In genomic region chr10:6274040-6274439, GRCh38 we compare ENCODE assay signal across 13 cellular contexts.
DNase-seq lines count a peak whose midpoint lies in the region; ATAC-seq and TF ChIP-seq lines count a peak whose summit lies in the region.
"Had no signal": no experiment of that assay in that cellular context is flagged by ENCODE, and none has a peak within 500 bp of the region (broad histone marks: within the 10 kb centered on the region; RNA-seq: fewer than 3 reads in every experiment).

No MANE protein-coding gene starts in this region.

- DNase-seq in T-helper 1 cell, result no peak
- DNase-seq in RWPE1 (ENCODE audit: low spot score), result no peak
- peak; percentile 52 for DNase-seq in fibroblast of the aortic adventitia (ENCODE audit: low read depth)
- DNase-seq in spleen, result no peak
- no peak for DNase-seq in NCI-H1930 (lab: John Stamatoyannopoulos, UW)
- no peak for DNase-seq in SJCRH30
- DNase-seq: hypothalamus, NCI-H2107, OCI-M1, T1000 had no signal

- H3K4me1 Mint-ChIP-seq in T-helper 1 cell treated with Interleukin-12 subunit alpha and Interleukin-12 subunit beta and Interleukin-4 antibody, amounts not matched to agents 30 μg/mL and 1 μg/mL, for 36 hours (ENCODE audit: low read depth), result peaks cover 65% of the 10 kb centered on the region

- CTCF ChIA-PET in RWPE1 (lab: Yijun Ruan, JAX), result interaction anchor here (0.6 kb wide), 1 partner anchor 75 kb away, joined by 6 read pairs; no protein-coding TSS in a partner anchor

- WGBS in spleen, 5 donors, result 63 to 91% (median 73%) methylated on average over 4 of the region's 4 CpGs

- H3K4me3 ChIP-seq in fibroblast of the aortic adventitia (ENCODE audit: low read depth, low read length) (no peak overlapping the region), spleen (no peak overlapping the region), SJCRH30 (no peak overlapping the region)
- H3K4me3 ChIP-seq: GM12878 had no signal

- H3K27ac Mint-ChIP-seq in T-helper 1 cell treated with Interleukin-12 subunit alpha and Interleukin-12 subunit beta and Interleukin-4 antibody, amounts not matched to agents 30 μg/mL and 1 μg/mL, for 36 hours, result peak overlapping the region; percentile 98

- H3K27ac ChIP-seq in RWPE1 (0 out of 2 replicates have a peak overlapping the region, but pooled peaks have one; percentile 15), spleen (peak overlapping the region in 6 of 8 donors; percentile 79 to 92 (median 90)), SJCRH30 (no peak overlapping the region)

- H3K4me1 ChIP-seq in spleen, result peaks cover 8 to 69% (median 38%) of the 10 kb centered on the region in 6 donors
- peaks cover 4% of the 10 kb centered on the region for H3K4me1 ChIP-seq in SJCRH30

- peaks cover 20% of the 10 kb centered on the region for H3K36me3 Mint-ChIP-seq in T-helper 1 cell treated with Interleukin-12 subunit alpha and Interleukin-12 subunit beta and Interleukin-4 antibody, amounts not matched to agents 30 μg/mL and 1 μg/mL, for 36 hours (ENCODE audit: low read depth)

- ATAC-seq in HG03469 (IDR thresholded peaks at IDR 0.05; ENCODE audit: unreplicated experiment), result no peak

- TF ChIP-seq CTCF in RWPE1 (conservative IDR thresholded peaks at IDR 0.05; ENCODE audit: low read depth) (no peak), fibroblast of the aortic adventitia (IDR thresholded peaks at IDR 0.05; ENCODE audit: insufficient read depth, low read length) (no peak), spleen (IDR thresholded peaks at IDR 0.05 in 8 of 11, conservative IDR thresholded peaks at IDR 0.05 in 3 of 11) (no peak)

- H3K9me3 ChIP-seq in spleen (no peaks in the 10 kb centered on the region), SJCRH30 (replicated peaks) (no peaks in the 10 kb centered on the region)

- no peaks in the 10 kb centered on the region for H3K27me3 Mint-ChIP-seq in T-helper 1 cell treated with Interleukin-12 subunit alpha and Interleukin-12 subunit beta and Interleukin-4 antibody, amounts not matched to agents 30 μg/mL and 1 μg/mL, for 36 hours (ENCODE audit: low read depth)

- H3K36me3 ChIP-seq in spleen (no peaks in the 10 kb centered on the region), SJCRH30 (no peaks in the 10 kb centered on the region)

- H3K9me3 Mint-ChIP-seq in T-helper 1 cell treated with Interleukin-12 subunit alpha and Interleukin-12 subunit beta and Interleukin-4 antibody, amounts not matched to agents 30 μg/mL and 1 μg/mL, for 36 hours, result peaks cover 3% of the 10 kb centered on the region

- no peak overlapping the region for H3K4me3 Mint-ChIP-seq in T-helper 1 cell treated with Interleukin-12 subunit alpha and Interleukin-12 subunit beta and Interleukin-4 antibody, amounts not matched to agents 30 μg/mL and 1 μg/mL, for 36 hours

- no peak for TF ChIP-seq POLR2A in spleen (IDR thresholded peaks at IDR 0.05)

- H3K27me3 ChIP-seq in spleen (replicated peaks in 1 of 7) (no peaks in the 10 kb centered on the region), SJCRH30 (no peaks in the 10 kb centered on the region)

- intact Hi-C loops in spleen (cut with DNase I; ENCODE audit: low total_unique reads), result no loop called here

- POLR2A ChIA-PET in RWPE1 (lab: Yijun Ruan, JAX; ENCODE audit: low non-redundant PET), result interaction anchor here (1.1 kb wide), 1 partner anchor 72 kb away, joined by 5 read pairs; no protein-coding TSS in a partner anchor
